ENCODE assay signal across 20 cellular contexts in the genomic region with DNA sequence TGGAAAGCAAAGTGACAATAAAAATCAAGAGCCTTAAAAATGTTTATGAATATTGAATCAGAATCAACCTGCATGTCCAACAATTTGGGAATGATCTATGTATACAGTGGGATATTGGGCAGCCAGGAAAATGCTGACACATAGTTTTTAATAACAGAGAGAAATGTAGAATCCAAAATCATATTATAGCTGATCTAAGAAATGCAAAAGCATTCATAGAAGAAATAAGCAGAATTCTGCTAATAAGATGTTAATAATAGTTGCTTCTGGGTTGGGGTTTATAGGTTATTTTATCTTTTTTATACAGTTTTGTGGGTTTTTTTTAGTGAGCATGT. TPM values are rescaled to one million over a fixed set of nuclear protein-coding genes. Genes with fewer than 3 reads are reported as not detected.
DNase-seq lines count a peak whose midpoint lies in the region; ATAC-seq, FAIRE-seq and TF ChIP-seq lines count a peak whose summit lies in the region.
"Had no signal": no experiment of that assay in that cellular context is flagged by ENCODE, and none has a peak within 500 bp of the region (broad histone marks: within the 10 kb centered on the region; RNA-seq: fewer than 3 reads in every experiment).

No MANE protein-coding gene starts in this region.

- RAD21 ChIA-PET in HCT116 (lab: Charles Lee; ENCODE audit: low non-redundant PET in 1 of 2, low total read pairs in 2 of 2, uncharacterized antibody in 2 of 2, unreplicated experiment in 2 of 2): no interaction called here

- no peaks in the 10 kb centered on the region for H3K79me1 ChIP-seq in mesenchymal stem cell (replicated peaks; ENCODE audit: low read length, poor library complexity, severe bottlenecking)

- H3K4me2 ChIP-seq in BLaER1: peak overlapping the region; percentile 71
- H3K4me2 ChIP-seq in HCT116 (ENCODE audit: low read length): peak overlapping the region; percentile 51; the same call in 1 of the 2 replicates
- no peak overlapping the region for H3K4me2 ChIP-seq in OCI-LY1 (ENCODE audit: low read length)
- no peak overlapping the region for H3K4me2 ChIP-seq in mesenchymal stem cell (ENCODE audit: low read length, poor library complexity, severe bottlenecking)
- H3K4me2 ChIP-seq in mammary epithelial cell (ENCODE audit: insufficient read depth, low read depth, low read length): no peak overlapping the region
- H3K4me2 ChIP-seq: GM23338 had no signal

- no peak for TF ChIP-seq POLR2A in HCT116 (IDR thresholded peaks at IDR 0.05; ENCODE audit: borderline replicate concordance, extremely low read depth, insufficient read depth, insufficient read length)

- H2BK5ac ChIP-seq in mesenchymal stem cell (ENCODE audit: low read depth, low read length, poor library complexity, severe bottlenecking): no peak overlapping the region

- DNase-seq in HCT116 (ENCODE audit: low read depth, low spot score) (no peak), mesenchymal stem cell (no peak), NCI-H2029 (lab: John Stamatoyannopoulos, UW) (no peak), frontal cortex (ENCODE audit: low spot score in 2 of 2) (no peak), NCI-H82 treated with DMSO at 0.1 percent for 48 hours (lab: John Stamatoyannopoulos, UW; ENCODE audit: unreplicated experiment) (no peak), mammary epithelial cell (no peak)
- DNase-seq: DMS79 treated with DMSO at 0.1 percent for 48 hours, NCI-H1105 treated with DMSO at 0.1 percent for 48 hours, NCI-H146, NCI-H1930, NCI-H446 treated with DMSO at 0.1 percent for 48 hours, NCI-H526, PC-3 had no signal

- POLR2A ChIA-PET in HCT116 (lab: Charles Lee): no interaction called here

- in situ Hi-C loops in mammary epithelial cell (cut with MboI; ENCODE audit: low sequenced_read_pairs in 2 of 2): no loop called here

- peaks cover 5% of the 10 kb centered on the region; the same call in 1 of the 2 replicates for H3K36me3 ChIP-seq in BLaER1
- no peaks in the 10 kb centered on the region for H3K36me3 ChIP-seq in HCT116 (ENCODE audit: control insufficient read depth in 1 of 2, insufficient read depth in 2 of 2, low read length in 2 of 2)
- H3K36me3 ChIP-seq in OCI-LY1 (ENCODE audit: insufficient read depth, low read length): no peaks in the 10 kb centered on the region
- no peaks in the 10 kb centered on the region for H3K36me3 ChIP-seq in mesenchymal stem cell (ENCODE audit: control insufficient read depth in 1 of 2, insufficient read depth in 2 of 2, low read depth in 1 of 2, low read length in 2 of 2)
- H3K36me3 ChIP-seq in mammary epithelial cell (ENCODE audit: insufficient read depth, low read length): no peaks in the 10 kb centered on the region
- H3K36me3 ChIP-seq: HAP-1, MG63, SJCRH30 had no signal

- H3K9me2 ChIP-seq in HCT116 (ENCODE audit: insufficient read depth) (no peaks in the 10 kb centered on the region), OCI-LY1 (ENCODE audit: low read depth, low read length) (no peaks in the 10 kb centered on the region)

- dilution Hi-C loops in mammary epithelial cell (cut with HindIII; ENCODE audit: low sequenced_read_pairs): no loop called here

- H2BK15ac ChIP-seq in mesenchymal stem cell (ENCODE audit: low read depth, poor library complexity, severe bottlenecking): no peak overlapping the region

- H2BK120ac ChIP-seq in mesenchymal stem cell (ENCODE audit: low read depth, low read length): no peak overlapping the region

- H3K14ac ChIP-seq in mesenchymal stem cell (ENCODE audit: low read length in 2 of 2): no peak overlapping the region

- no peaks in the 10 kb centered on the region for H3F3A ChIP-seq in OCI-LY1 (ENCODE audit: insufficient read depth, low read length)

- H4K91ac ChIP-seq in mesenchymal stem cell (ENCODE audit: low read length): no peak overlapping the region

- peaks cover 38% of the 10 kb centered on the region for H3K4me1 ChIP-seq in BLaER1
- peaks cover 15 to 16% of the 10 kb centered on the region in 2 experiments for H3K4me1 ChIP-seq in HCT116 (ENCODE audit: control insufficient read depth in 1 of 2, insufficient read depth in 2 of 2, low read length in 2 of 2)
- H3K4me1 ChIP-seq in OCI-LY1 (ENCODE audit: insufficient read depth, low read length, severe bottlenecking): peaks cover 21% of the 10 kb centered on the region
- peaks cover 13% of the 10 kb centered on the region for H3K4me1 ChIP-seq in mesenchymal stem cell (ENCODE audit: control insufficient read depth, insufficient read depth, low read depth, low read length)
- peaks cover 12% of the 10 kb centered on the region for H3K4me1 ChIP-seq in mammary epithelial cell (ENCODE audit: insufficient read depth, low read length)

- H3K18ac ChIP-seq in mesenchymal stem cell (ENCODE audit: low read depth in 1 of 2, low read length in 2 of 2): no peak overlapping the region

- H2AFZ ChIP-seq in HCT116 (ENCODE audit: low read depth, low read length, poor library complexity, severe bottlenecking) (no peak overlapping the region), OCI-LY1 (ENCODE audit: low read length) (no peak overlapping the region), mesenchymal stem cell (ENCODE audit: low read depth, low read length) (no peak overlapping the region), mammary epithelial cell (ENCODE audit: low read depth, low read length) (no peak overlapping the region)

- H3K27ac ChIP-seq in BLaER1 (peak overlapping the region; percentile 59), HCT116 (ENCODE audit: low read depth, low read length) (no peak overlapping the region), OCI-LY1 (ENCODE audit: low read depth, low read length, poor library complexity, severe bottlenecking) (peak overlapping the region; percentile 38), mesenchymal stem cell (ENCODE audit: low read length, poor library complexity, severe bottlenecking) (no peak overlapping the region), mammary epithelial cell (ENCODE audit: insufficient read depth, low read depth, low read length) (no peak overlapping the region)
- H3K27ac ChIP-seq: HL-60 had no signal

- no peak overlapping the region for H3K4me3 ChIP-seq in BLaER1
- H3K4me3 ChIP-seq in HCT116 (replicated peaks in 1 of 2; ENCODE audit: low read depth in 1 of 2, low read length in 2 of 2): no peak overlapping the region
- H3K4me3 ChIP-seq in OCI-LY1 (ENCODE audit: low read depth, low read length, poor library complexity, severe bottlenecking): no peak overlapping the region
- H3K4me3 ChIP-seq in mesenchymal stem cell (ENCODE audit: insufficient read depth in 1 of 2, low read depth in 1 of 2, low read length in 2 of 2): no peak overlapping the region
- H3K4me3 ChIP-seq in mammary epithelial cell (replicated peaks in 1 of 3; ENCODE audit: insufficient read depth in 1 of 3, low read depth in 2 of 3, low read length in 3 of 3): no peak overlapping the region
- H3K4me3 ChIP-seq: GM23338, HAP-1, MG63, SJCRH30 had no signal

- no peak overlapping the region for H2BK12ac ChIP-seq in mesenchymal stem cell (ENCODE audit: low read length in 2 of 2)

- no peak overlapping the region for H4K8ac ChIP-seq in mesenchymal stem cell (ENCODE audit: low read length)

- intact Hi-C loops in HCT116 (cut with micrococcal nuclease): no loop called here
- intact Hi-C loops in mammary epithelial cell (cut with micrococcal nuclease): no loop called here

- H3K23ac ChIP-seq in mesenchymal stem cell (ENCODE audit: low read length in 2 of 2): no peak overlapping the region

- no peaks in the 10 kb centered on the region for H3K9me3 ChIP-seq in BLaER1
- H3K9me3 ChIP-seq in HCT116 (ENCODE audit: control insufficient read depth in 1 of 2, insufficient read depth in 1 of 2, low read depth in 1 of 2, low read length in 2 of 2): no peaks in the 10 kb centered on the region
- H3K9me3 ChIP-seq in OCI-LY1 (ENCODE audit: low read length): no peaks in the 10 kb centered on the region
- H3K9me3 ChIP-seq in mesenchymal stem cell (ENCODE audit: control insufficient read depth, low read length): no peaks in the 10 kb centered on the region
- no peaks in the 10 kb centered on the region for H3K9me3 ChIP-seq in mammary epithelial cell (replicated peaks; ENCODE audit: insufficient read depth, low read length)
- H3K9me3 ChIP-seq: HAP-1, MG63, SJCRH30 had no signal

- CTCF ChIA-PET in HCT116 (lab: Charles Lee) (interaction anchor here (0.9 to 1.5 kb wide), 3 partner anchors 17 to 153 kb away, joined by 3 to 5 read pairs (median 3); no protein-coding TSS in a partner anchor), mammary epithelial cell (lab: Charles Lee; ENCODE audit: low non-redundant PET) (no interaction called here)

- no peak for ATAC-seq in HCT116
- ATAC-seq: GM23338 had no signal

- H3K27me3 ChIP-seq in BLaER1 (no peaks in the 10 kb centered on the region), HCT116 (ENCODE audit: insufficient read depth, low read length) (no peaks in the 10 kb centered on the region), OCI-LY1 (ENCODE audit: insufficient read depth, low read length) (no peaks in the 10 kb centered on the region), mesenchymal stem cell (ENCODE audit: control insufficient read depth in 1 of 2, insufficient read depth in 1 of 2, low read length in 2 of 2) (no peaks in the 10 kb centered on the region), mammary epithelial cell (ENCODE audit: insufficient read depth, low read length) (no peaks in the 10 kb centered on the region)
- H3K27me3 ChIP-seq: MG63, SJCRH30 had no signal

- H3K79me2 ChIP-seq in HCT116 (ENCODE audit: insufficient read depth, low read length): no peaks in the 10 kb centered on the region
- no peaks in the 10 kb centered on the region for H3K79me2 ChIP-seq in OCI-LY1 (ENCODE audit: insufficient read depth, low read length)
- H3K79me2 ChIP-seq in mammary epithelial cell (ENCODE audit: insufficient read depth, low read length): no peaks in the 10 kb centered on the region

- no peak for TF ChIP-seq CTCF in HCT116 (IDR thresholded peaks at IDR 0.05 in 2 of 3, conservative IDR thresholded peaks at IDR 0.05 in 1 of 3; ENCODE audit: borderline replicate concordance in 1 of 3, insufficient read depth in 1 of 3, low read depth in 2 of 3, low read length in 2 of 3)
- no peak for TF ChIP-seq CTCF in OCI-LY1 (IDR thresholded peaks at IDR 0.05; ENCODE audit: low read length)
- no peak for TF ChIP-seq CTCF in mammary epithelial cell (conservative IDR thresholded peaks at IDR 0.05 in 1 of 2, IDR thresholded peaks at IDR 0.05 in 1 of 2; ENCODE audit: extremely low read depth in 1 of 2, insufficient read depth in 1 of 2, low read depth in 1 of 2, low read length in 2 of 2)

- no peak overlapping the region for H3K4ac ChIP-seq in mesenchymal stem cell (ENCODE audit: low read depth in 1 of 2, low read length in 2 of 2)

- H4K20me1 ChIP-seq in BLaER1 (no peaks in the 10 kb centered on the region), HCT116 (ENCODE audit: insufficient read depth) (no peaks in the 10 kb centered on the region), OCI-LY1 (ENCODE audit: insufficient read depth, low read length) (no peaks in the 10 kb centered on the region), mammary epithelial cell (ENCODE audit: insufficient read depth, low read length) (no peaks in the 10 kb centered on the region)

- FAIRE-seq in frontal cortex (lab: Jason Lieb, UNC): no peak

- no peak for TF ChIP-seq RAD21 in HCT116 (IDR thresholded peaks at IDR 0.05; ENCODE audit: low read depth)

- peak overlapping the region; percentile 58 for H2AK5ac ChIP-seq in mesenchymal stem cell (ENCODE audit: low read length, severe bottlenecking)

- H3K9ac ChIP-seq in BLaER1 (no peak overlapping the region), HCT116 (ENCODE audit: low read length) (no peak overlapping the region), OCI-LY1 (ENCODE audit: low read length) (no peak overlapping the region), mesenchymal stem cell (ENCODE audit: low read length) (peak overlapping the region; percentile 17), mammary epithelial cell (ENCODE audit: insufficient read depth, low read length) (no peak overlapping the region)

- BruUV-seq in HCT116 (replicated peaks; lab: Mats Ljungman, UMichigan): no TSS peak
- BruUV-seq in mammary epithelial cell (replicated peaks; lab: Mats Ljungman, UMichigan): no TSS peak

RNA-seq across cellular contexts. Expression of a gene that starts 15.1 kb away (rescaled TPM):
- total RNA-seq in HCT116 (2021; ENCODE audit: unreplicated experiment) (13.1 TPM), frontal cortex (4.5 TPM), mammary epithelial cell (1 to 10 TPM; 4.0 to 5.6 TPM)
- 13.5 and 14.0 TPM in 2 replicates for polyA plus RNA-seq in HCT116 (2012)
- polyA plus RNA-seq in mesenchymal stem cell (2013, experiment 1 of 2): 6.5 TPM
- polyA plus RNA-seq in mesenchymal stem cell (2013, experiment 2 of 2): 6.5 TPM
- 6.4 TPM for polyA plus RNA-seq in mammary epithelial cell
- polyA minus RNA-seq in mammary epithelial cell: 3.9 TPM

RNA-seq across cellular contexts. Expression of a gene that starts 15.3 kb away (rescaled TPM):
- total RNA-seq in HCT116 (2021; ENCODE audit: unreplicated experiment) (32.3 TPM), frontal cortex (26.1 TPM), mammary epithelial cell (10 to 100 TPM; 27.2 to 35.9 TPM)
- polyA plus RNA-seq in HCT116 (2012): 16.0 and 31.1 TPM in 2 replicates
- polyA plus RNA-seq in mesenchymal stem cell (2013, experiment 1 of 2): 10.2 TPM
- 10.3 TPM for polyA plus RNA-seq in mesenchymal stem cell (2013, experiment 2 of 2)
- polyA plus RNA-seq in mammary epithelial cell: 38.1 TPM
- polyA minus RNA-seq in mammary epithelial cell: 32.7 TPM

Comparison
In these comparisons a context has a peak if more than half of its experiments do, and no peak if none do; other contexts are left out.
1. H3K27ac ChIP-seq: peak in BLaER1 (single experiment) and OCI-LY1 (single experiment); none in HCT116 (single experiment), mesenchymal stem cell (single experiment) and mammary epithelial cell (single experiment).
2. H3K4me2 ChIP-seq: peak in BLaER1 (single experiment) and HCT116 (single experiment); none in OCI-LY1 (single experiment), mesenchymal stem cell (single experiment) and mammary epithelial cell (single experiment).